Comparison of ENCODE assay signal across 9 cellular contexts in genomic region chr17:41962768-41963434, GRCh38. TPM values are rescaled to one million over a fixed set of nuclear protein-coding genes. Genes with fewer than 3 reads are reported as not detected.
A peak's percentile ranks its signal among the peaks of the same experiment; 100 is the strongest.
DNase-seq lines count a peak whose midpoint lies in the region; ATAC-seq and TF ChIP-seq lines count a peak whose summit lies in the region.
"Had no signal": no experiment of that assay in that cellular context is flagged by ENCODE, and none has a peak within 500 bp of the region (broad histone marks: within the 10 kb centered on the region; RNA-seq: fewer than 3 reads in every experiment).

No MANE protein-coding gene starts in this region.

- H3K79me2 ChIP-seq in KMS-11 (ENCODE audit: insufficient read depth, low read depth) (peaks cover 11% of the 10 kb centered on the region), parathyroid adenoma (no peaks in the 10 kb centered on the region)

- peak overlapping the region; percentile 2; the same call in 1 of the 2 replicates for H3K4me2 ChIP-seq in KMS-11
- H3K4me2 ChIP-seq in parathyroid adenoma (ENCODE audit: low read length), result no peak overlapping the region

- H4K20me1 ChIP-seq in KMS-11 (ENCODE audit: insufficient read depth), result no peaks in the 10 kb centered on the region

- ATAC-seq in gastroesophageal sphincter (peak; percentile 26), GM18519 (IDR thresholded peaks at IDR 0.05; ENCODE audit: low FRiP score, unreplicated experiment) (no peak)

- no peak for TF ChIP-seq POLR2A in gastroesophageal sphincter (IDR thresholded peaks at IDR 0.05)
- TF ChIP-seq POLR2A in transverse colon (IDR thresholded peaks at IDR 0.05), result no peak

- TF ChIP-seq CTCF in KMS-11 (conservative IDR thresholded peaks at IDR 0.05; ENCODE audit: low read depth, low read length) (peak; percentile 97), gastroesophageal sphincter (IDR thresholded peaks at IDR 0.05) (peak in 3 of 4 experiments; percentile 81 to 92 (median 82)), parathyroid adenoma (IDR thresholded peaks at IDR 0.05) (peak; percentile 83), transverse colon (IDR thresholded peaks at IDR 0.05) (peak; percentile 84 to 89 (median 86))

- 45 to 56% methylated on average over 2 of the region's 9 CpGs for WGBS in gastroesophageal sphincter (ENCODE audit: low coverage in 1 of 2), 2 donors
- WGBS in transverse colon (ENCODE audit: low coverage in 1 of 2), 2 donors, result 20 to 41% methylated on average over 2 to 9 of the region's 9 CpGs

- H2AFZ ChIP-seq in KMS-11 (ENCODE audit: low read depth) (peak overlapping the region; percentile 23; the same call in 1 of the 2 replicates), parathyroid adenoma (no peak overlapping the region)

- no peak for TF ChIP-seq EP300 in gastroesophageal sphincter (IDR thresholded peaks at IDR 0.05)
- no peak for TF ChIP-seq EP300 in transverse colon (IDR thresholded peaks at IDR 0.05; ENCODE audit: low read depth)

- peak; percentile 87 for DNase-seq in COR-L47 (lab: John Stamatoyannopoulos, UW)
- peak; percentile 85 for DNase-seq in RPMI8226
- peak; percentile 54 for DNase-seq in activated T-helper 9 cell treated with anti-CD3 and anti-CD28 coated beads, Interleukin-2, amount 50 U/mL, for 16 hours (ENCODE audit: low read depth)
- peak; percentile 81 for DNase-seq in transverse colon

- H3K4me3 ChIP-seq in KMS-11 (IDR thresholded peaks at IDR 0.05; ENCODE audit: insufficient read depth, low read depth, low read length) (no peak overlapping the region), gastroesophageal sphincter (no peak overlapping the region), parathyroid adenoma (ENCODE audit: low read depth, low read length) (no peak overlapping the region), transverse colon (no peak overlapping the region)
- H3K4me3 ChIP-seq: SK-N-MC had no signal

- no peaks in the 10 kb centered on the region for H3K27me3 ChIP-seq in KMS-11 (ENCODE audit: insufficient read depth, low read depth)
- no peaks in the 10 kb centered on the region for H3K27me3 ChIP-seq in gastroesophageal sphincter
- no peaks in the 10 kb centered on the region for H3K27me3 ChIP-seq in parathyroid adenoma (ENCODE audit: control insufficient read depth, insufficient read depth, low read length)
- H3K27me3 ChIP-seq in transverse colon, result no peaks in the 10 kb centered on the region

- H3K4me1 ChIP-seq in KMS-11 (ENCODE audit: low read depth, poor library complexity, severe bottlenecking) (peaks cover 36% of the 10 kb centered on the region), gastroesophageal sphincter (peaks cover 0 to 32% (median 13%) of the 10 kb centered on the region in 3 donors), parathyroid adenoma (peaks cover 4% of the 10 kb centered on the region), transverse colon (peaks cover 7 to 21% (median 16%) of the 10 kb centered on the region in 4 donors)

- H3K9me3 ChIP-seq in gastroesophageal sphincter (no peaks in the 10 kb centered on the region), parathyroid adenoma (ENCODE audit: control insufficient read depth, low read length) (no peaks in the 10 kb centered on the region), transverse colon (no peaks in the 10 kb centered on the region)

- H3K9ac ChIP-seq in KMS-11 (no peak overlapping the region), parathyroid adenoma (no peak overlapping the region)

- no peak overlapping the region for H3K27ac ChIP-seq in KMS-11
- H3K27ac ChIP-seq in gastroesophageal sphincter, result peak overlapping the region in 1 of 4 donors; percentile 24
- H3K27ac ChIP-seq in parathyroid adenoma, result no peak overlapping the region
- H3K27ac ChIP-seq in transverse colon, result no peak overlapping the region
- H3K27ac ChIP-seq: SK-N-MC had no signal

- H3K36me3 ChIP-seq in KMS-11 (ENCODE audit: insufficient read depth), result no peaks in the 10 kb centered on the region
- H3K36me3 ChIP-seq in gastroesophageal sphincter, result peaks cover 0 to 1% of the 10 kb centered on the region in 2 donors
- no peaks in the 10 kb centered on the region for H3K36me3 ChIP-seq in parathyroid adenoma (ENCODE audit: control insufficient read depth, insufficient read depth, low read length)
- H3K36me3 ChIP-seq in transverse colon, result no peaks in the 10 kb centered on the region

- in situ Hi-C loops in transverse colon (cut with MboI; ENCODE audit: low pct_ligation_motif_present in 1 of 4, low pct_unique_long_range_greater_than_20kb in 1 of 4, low sequenced_read_pairs in 3 of 4), result loop anchor here (10.0 kb wide), 2 partner anchors 142 to 152 kb away; partner anchors contain the start of gene DHX58 (in 2 of the 4)

- intact Hi-C loops in transverse colon (cut with DNase I; ENCODE audit: low total_unique reads), result loop anchor here (5.0 to 10.0 kb wide), 2 partner anchors 52 to 154 kb away; partner anchors contain the start of gene DNAJC7

RNA-seq across cellular contexts. Expression of gene CNP, which starts 3.7 kb away (rescaled TPM):
- total RNA-seq in gastroesophageal sphincter (10 to 100 TPM; 56.7 to 97.9 (median 64.7) TPM), transverse colon (100 to 1,000 TPM in 1 of 4 donors, 10 to 100 TPM in 3; 32.6 to 133 (median 54.2) TPM)

RNA-seq across cellular contexts. Expression of gene ODAD4, which starts 32.5 kb away (rescaled TPM):
- total RNA-seq in gastroesophageal sphincter (1 to 10 TPM in 1 of 4 donors, under 1 TPM in 3; 0.19 to 2.2 (median 0.60) TPM), transverse colon (under 1 TPM in 2 of 4 donors, not detected in 2; 0.32 to 0.55 TPM)

RNA-seq across cellular contexts. Expression of gene ACLY, which starts 44.1 kb away (rescaled TPM):
- total RNA-seq in gastroesophageal sphincter, result 10 to 100 TPM; 40.8 to 84.0 (median 61.6) TPM
- total RNA-seq in transverse colon, result 10 to 100 TPM; 39.2 to 69.2 (median 51.9) TPM

RNA-seq across cellular contexts. Expression of gene DNAJC7, which starts 54.3 kb away (rescaled TPM):
- total RNA-seq in gastroesophageal sphincter, result 10 to 100 TPM; 41.9 to 59.6 (median 54.4) TPM
- total RNA-seq in transverse colon, result 10 to 100 TPM; 18.1 to 87.5 (median 64.5) TPM

RNA-seq across cellular contexts. Expression of gene NKIRAS2, which starts 57.0 kb away (rescaled TPM):
- total RNA-seq in gastroesophageal sphincter, result 10 to 100 TPM; 40.1 to 72.3 (median 52.8) TPM
- 10 to 100 TPM; 20.5 to 52.7 (median 35.0) TPM for total RNA-seq in transverse colon
